In the genomic region with DNA sequence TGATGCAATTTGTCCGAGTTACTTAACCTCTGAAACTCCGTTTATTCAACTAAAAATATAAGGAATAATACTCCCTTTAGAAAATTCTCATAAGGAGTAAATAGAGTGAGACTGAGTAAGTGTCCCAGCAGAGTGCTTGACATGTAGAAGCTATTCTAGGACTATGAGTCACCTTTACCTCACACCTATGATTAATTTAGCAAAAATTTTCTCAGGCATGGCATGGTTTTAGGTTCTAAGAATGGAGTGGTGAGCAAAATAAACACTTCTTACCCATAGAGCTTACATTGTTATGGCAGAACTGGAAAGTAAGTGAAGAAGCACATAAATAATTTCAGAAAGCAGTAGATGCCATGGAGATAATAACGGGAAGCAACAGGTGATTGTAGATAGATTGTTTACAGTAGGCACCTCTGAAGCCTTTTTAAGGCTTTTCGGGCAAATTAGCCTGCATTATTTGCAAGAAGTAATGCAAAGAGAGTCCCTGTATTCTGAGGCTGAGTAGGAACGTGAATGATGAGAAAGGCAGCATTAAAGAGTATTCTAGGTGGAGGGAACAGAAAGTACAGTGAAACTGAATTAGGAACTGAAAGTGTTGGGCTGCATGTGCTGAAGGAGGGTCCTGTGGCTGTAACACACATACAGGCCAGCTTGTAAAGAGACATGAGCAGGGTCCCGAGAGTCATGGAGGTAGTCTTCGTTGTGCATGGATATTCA, we compare ENCODE assay signal across 8 cellular contexts.
DNase-seq lines count a peak whose midpoint lies in the region; ATAC-seq and TF ChIP-seq lines count a peak whose summit lies in the region.

No MANE protein-coding gene starts in this region.

- H3K36me3 Mint-ChIP-seq in dendritic cell treated with granulocyte-macrophage colony-stimulating factor and Interleukin-4, amounts not matched to agents 40 ng/mL and 50 ng/mL, for 4 days (ENCODE audit: low read depth) = no peaks in the 10 kb centered on the region
- H3K36me3 Mint-ChIP-seq in stimulated activated naive CD8-positive, alpha-beta T cell treated with anti-CD3 and anti-CD28 coated beads, Interleukin-15, Interleukin-2, amounts not matched to agents 100 ng/mL and 50 ng/mL, for 24 hours (ENCODE audit: low read depth) = peaks cover 19% of the 10 kb centered on the region

- no peak overlapping the region for H3K27ac ChIP-seq in HEK293 (ENCODE audit: extremely low read depth, low read depth, low read length)

- no peaks in the 10 kb centered on the region for H3K9me3 Mint-ChIP-seq in dendritic cell treated with granulocyte-macrophage colony-stimulating factor and Interleukin-4, amounts not matched to agents 40 ng/mL and 50 ng/mL, for 4 days
- H3K9me3 Mint-ChIP-seq in stimulated activated naive CD8-positive, alpha-beta T cell treated with anti-CD3 and anti-CD28 coated beads, Interleukin-15, Interleukin-2, amounts not matched to agents 100 ng/mL and 50 ng/mL, for 24 hours = no peaks in the 10 kb centered on the region

- CTCF ChIA-PET in HEK293 (lab: Yijun Ruan, JAX) = interaction anchor here (1.0 to 2.0 kb wide), 2 partner anchors 13 to 674 kb away, joined by 3 to 18 read pairs; no protein-coding TSS in a partner anchor

- DNase-seq in activated CD4-positive, CD25-positive, alpha-beta regulatory T cell (lab: John Stamatoyannopoulos, UW) = no peak
- DNase-seq in MV-4-11 (lab: John Stamatoyannopoulos, UW) = peak; percentile 65
- DNase-seq in Ammon's horn (ENCODE audit: low spot score) = no peak
- DNase-seq in C1 segment of cervical spinal cord (lab: John Stamatoyannopoulos, UW) = no peak

- intact Hi-C loops in dendritic cell treated with granulocyte-macrophage colony-stimulating factor and Interleukin-4, amounts not matched to agents 40 ng/mL and 50 ng/mL, for 4 days (cut with micrococcal nuclease) = no loop called here

- POLR2A ChIA-PET in HEK293 (lab: Yijun Ruan, JAX) = no interaction called here

- no peaks in the 10 kb centered on the region for H3K27me3 Mint-ChIP-seq in dendritic cell treated with granulocyte-macrophage colony-stimulating factor and Interleukin-4, amounts not matched to agents 40 ng/mL and 50 ng/mL, for 4 days
- H3K27me3 Mint-ChIP-seq in stimulated activated naive CD8-positive, alpha-beta T cell treated with anti-CD3 and anti-CD28 coated beads, Interleukin-15, Interleukin-2, amounts not matched to agents 100 ng/mL and 50 ng/mL, for 24 hours = no peaks in the 10 kb centered on the region

- peaks cover 23% of the 10 kb centered on the region for H3K4me1 ChIP-seq in HEK293 (ENCODE audit: control insufficient read depth, insufficient read depth, low read length)

- no peak for TF ChIP-seq CTCF in HEK293 (tag by site-specific recombination; IDR thresholded peaks at IDR 0.05)

- H3K36me3 ChIP-seq in HEK293 (ENCODE audit: control insufficient read depth in 2 of 2, insufficient read depth in 1 of 2, low read length in 2 of 2) = no peaks in the 10 kb centered on the region

- no peak overlapping the region for H3K4me3 Mint-ChIP-seq in dendritic cell treated with granulocyte-macrophage colony-stimulating factor and Interleukin-4, amounts not matched to agents 40 ng/mL and 50 ng/mL, for 4 days
- H3K4me3 Mint-ChIP-seq in stimulated activated naive CD8-positive, alpha-beta T cell treated with anti-CD3 and anti-CD28 coated beads, Interleukin-15, Interleukin-2, amounts not matched to agents 100 ng/mL and 50 ng/mL, for 24 hours = no peak overlapping the region

- H3K4me3 ChIP-seq in HEK293 (ENCODE audit: low read depth, low read length) = no peak overlapping the region

- no peaks in the 10 kb centered on the region for H3K9me3 ChIP-seq in HEK293 (ENCODE audit: control insufficient read depth, insufficient read depth, low read depth, low read length)

- peak; percentile 90 to 98 for ATAC-seq in activated CD4-positive, CD25-positive, alpha-beta regulatory T cell treated with anti-CD3 and anti-CD28 coated beads, Interleukin-2, amount 50 U/mL, for 24 hours

- H3K27ac Mint-ChIP-seq in dendritic cell treated with granulocyte-macrophage colony-stimulating factor and Interleukin-4, amounts not matched to agents 40 ng/mL and 50 ng/mL, for 4 days = peak overlapping the region; percentile 20
- peak overlapping the region; percentile 9 for H3K27ac Mint-ChIP-seq in stimulated activated naive CD8-positive, alpha-beta T cell treated with anti-CD3 and anti-CD28 coated beads, Interleukin-15, Interleukin-2, amounts not matched to agents 100 ng/mL and 50 ng/mL, for 24 hours

- H3K4me1 Mint-ChIP-seq in dendritic cell treated with granulocyte-macrophage colony-stimulating factor and Interleukin-4, amounts not matched to agents 40 ng/mL and 50 ng/mL, for 4 days (ENCODE audit: low read depth) = peaks cover 13% of the 10 kb centered on the region
- peaks cover 12% of the 10 kb centered on the region for H3K4me1 Mint-ChIP-seq in stimulated activated naive CD8-positive, alpha-beta T cell treated with anti-CD3 and anti-CD28 coated beads, Interleukin-15, Interleukin-2, amounts not matched to agents 100 ng/mL and 50 ng/mL, for 24 hours (ENCODE audit: low read depth)

TF ChIP-seq in HEK293, 187 proteins besides CTCF, POLR2A, EP300 and RAD21 (continues in another document):
- peak; percentile 81; the same call in 1 of the 2 replicates for TF ChIP-seq SCRT1 (tag by site-specific recombination; IDR thresholded peaks at IDR 0.05; ENCODE audit: borderline replicate concordance)
- TF ChIP-seq, protein P1, sequence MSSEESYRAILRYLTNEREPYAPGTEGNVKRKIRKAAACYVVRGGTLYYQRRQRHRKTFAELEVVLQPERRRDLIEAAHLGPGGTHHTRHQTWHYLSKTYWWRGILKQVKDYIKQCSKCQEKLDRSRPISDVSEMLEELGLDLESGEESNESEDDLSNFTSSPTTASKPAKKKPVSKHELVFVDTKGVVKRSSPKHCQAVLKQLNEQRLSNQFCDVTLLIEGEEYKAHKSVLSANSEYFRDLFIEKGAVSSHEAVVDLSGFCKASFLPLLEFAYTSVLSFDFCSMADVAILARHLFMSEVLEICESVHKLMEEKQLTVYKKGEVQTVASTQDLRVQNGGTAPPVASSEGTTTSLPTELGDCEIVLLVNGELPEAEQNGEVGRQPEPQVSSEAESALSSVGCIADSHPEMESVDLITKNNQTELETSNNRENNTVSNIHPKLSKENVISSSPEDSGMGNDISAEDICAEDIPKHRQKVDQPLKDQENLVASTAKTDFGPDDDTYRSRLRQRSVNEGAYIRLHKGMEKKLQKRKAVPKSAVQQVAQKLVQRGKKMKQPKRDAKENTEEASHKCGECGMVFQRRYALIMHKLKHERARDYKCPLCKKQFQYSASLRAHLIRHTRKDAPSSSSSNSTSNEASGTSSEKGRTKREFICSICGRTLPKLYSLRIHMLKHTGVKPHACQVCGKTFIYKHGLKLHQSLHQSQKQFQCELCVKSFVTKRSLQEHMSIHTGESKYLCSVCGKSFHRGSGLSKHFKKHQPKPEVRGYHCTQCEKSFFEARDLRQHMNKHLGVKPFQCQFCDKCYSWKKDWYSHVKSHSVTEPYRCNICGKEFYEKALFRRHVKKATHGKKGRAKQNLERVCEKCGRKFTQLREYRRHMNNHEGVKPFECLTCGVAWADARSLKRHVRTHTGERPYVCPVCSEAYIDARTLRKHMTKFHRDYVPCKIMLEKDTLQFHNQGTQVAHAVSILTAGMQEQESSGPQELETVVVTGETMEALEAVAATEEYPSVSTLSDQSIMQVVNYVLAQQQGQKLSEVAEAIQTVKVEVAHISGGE (tag by site-specific recombination; conservative IDR thresholded peaks at IDR 0.05; ENCODE audit: low read depth) = peak; percentile 54
- no peak for TF ChIP-seq ZNF211 (tag by site-specific recombination; IDR thresholded peaks at IDR 0.05; ENCODE audit: low read depth)
- TF ChIP-seq ZSCAN30 (tag by site-specific recombination; IDR thresholded peaks at IDR 0.05) = no peak
- no peak for TF ChIP-seq ZNF660 (tag by site-specific recombination; IDR thresholded peaks at IDR 0.05)
- TF ChIP-seq, protein P2, sequence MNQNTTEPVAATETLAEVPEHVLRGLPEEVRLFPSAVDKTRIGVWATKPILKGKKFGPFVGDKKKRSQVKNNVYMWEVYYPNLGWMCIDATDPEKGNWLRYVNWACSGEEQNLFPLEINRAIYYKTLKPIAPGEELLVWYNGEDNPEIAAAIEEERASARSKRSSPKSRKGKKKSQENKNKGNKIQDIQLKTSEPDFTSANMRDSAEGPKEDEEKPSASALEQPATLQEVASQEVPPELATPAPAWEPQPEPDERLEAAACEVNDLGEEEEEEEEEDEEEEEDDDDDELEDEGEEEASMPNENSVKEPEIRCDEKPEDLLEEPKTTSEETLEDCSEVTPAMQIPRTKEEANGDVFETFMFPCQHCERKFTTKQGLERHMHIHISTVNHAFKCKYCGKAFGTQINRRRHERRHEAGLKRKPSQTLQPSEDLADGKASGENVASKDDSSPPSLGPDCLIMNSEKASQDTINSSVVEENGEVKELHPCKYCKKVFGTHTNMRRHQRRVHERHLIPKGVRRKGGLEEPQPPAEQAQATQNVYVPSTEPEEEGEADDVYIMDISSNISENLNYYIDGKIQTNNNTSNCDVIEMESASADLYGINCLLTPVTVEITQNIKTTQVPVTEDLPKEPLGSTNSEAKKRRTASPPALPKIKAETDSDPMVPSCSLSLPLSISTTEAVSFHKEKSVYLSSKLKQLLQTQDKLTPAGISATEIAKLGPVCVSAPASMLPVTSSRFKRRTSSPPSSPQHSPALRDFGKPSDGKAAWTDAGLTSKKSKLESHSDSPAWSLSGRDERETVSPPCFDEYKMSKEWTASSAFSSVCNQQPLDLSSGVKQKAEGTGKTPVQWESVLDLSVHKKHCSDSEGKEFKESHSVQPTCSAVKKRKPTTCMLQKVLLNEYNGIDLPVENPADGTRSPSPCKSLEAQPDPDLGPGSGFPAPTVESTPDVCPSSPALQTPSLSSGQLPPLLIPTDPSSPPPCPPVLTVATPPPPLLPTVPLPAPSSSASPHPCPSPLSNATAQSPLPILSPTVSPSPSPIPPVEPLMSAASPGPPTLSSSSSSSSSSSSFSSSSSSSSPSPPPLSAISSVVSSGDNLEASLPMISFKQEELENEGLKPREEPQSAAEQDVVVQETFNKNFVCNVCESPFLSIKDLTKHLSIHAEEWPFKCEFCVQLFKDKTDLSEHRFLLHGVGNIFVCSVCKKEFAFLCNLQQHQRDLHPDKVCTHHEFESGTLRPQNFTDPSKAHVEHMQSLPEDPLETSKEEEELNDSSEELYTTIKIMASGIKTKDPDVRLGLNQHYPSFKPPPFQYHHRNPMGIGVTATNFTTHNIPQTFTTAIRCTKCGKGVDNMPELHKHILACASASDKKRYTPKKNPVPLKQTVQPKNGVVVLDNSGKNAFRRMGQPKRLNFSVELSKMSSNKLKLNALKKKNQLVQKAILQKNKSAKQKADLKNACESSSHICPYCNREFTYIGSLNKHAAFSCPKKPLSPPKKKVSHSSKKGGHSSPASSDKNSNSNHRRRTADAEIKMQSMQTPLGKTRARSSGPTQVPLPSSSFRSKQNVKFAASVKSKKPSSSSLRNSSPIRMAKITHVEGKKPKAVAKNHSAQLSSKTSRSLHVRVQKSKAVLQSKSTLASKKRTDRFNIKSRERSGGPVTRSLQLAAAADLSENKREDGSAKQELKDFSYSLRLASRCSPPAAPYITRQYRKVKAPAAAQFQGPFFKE (tag by site-specific recombination; IDR thresholded peaks at IDR 0.05; ENCODE audit: borderline replicate concordance) = no peak
- TF ChIP-seq ZNF366 (tag by site-specific recombination; conservative IDR thresholded peaks at IDR 0.05) = peak; percentile 18; the same call in 1 of the 2 replicates
